Comparison of ENCODE assay signal across 1 cellular context in the genomic region with DNA sequence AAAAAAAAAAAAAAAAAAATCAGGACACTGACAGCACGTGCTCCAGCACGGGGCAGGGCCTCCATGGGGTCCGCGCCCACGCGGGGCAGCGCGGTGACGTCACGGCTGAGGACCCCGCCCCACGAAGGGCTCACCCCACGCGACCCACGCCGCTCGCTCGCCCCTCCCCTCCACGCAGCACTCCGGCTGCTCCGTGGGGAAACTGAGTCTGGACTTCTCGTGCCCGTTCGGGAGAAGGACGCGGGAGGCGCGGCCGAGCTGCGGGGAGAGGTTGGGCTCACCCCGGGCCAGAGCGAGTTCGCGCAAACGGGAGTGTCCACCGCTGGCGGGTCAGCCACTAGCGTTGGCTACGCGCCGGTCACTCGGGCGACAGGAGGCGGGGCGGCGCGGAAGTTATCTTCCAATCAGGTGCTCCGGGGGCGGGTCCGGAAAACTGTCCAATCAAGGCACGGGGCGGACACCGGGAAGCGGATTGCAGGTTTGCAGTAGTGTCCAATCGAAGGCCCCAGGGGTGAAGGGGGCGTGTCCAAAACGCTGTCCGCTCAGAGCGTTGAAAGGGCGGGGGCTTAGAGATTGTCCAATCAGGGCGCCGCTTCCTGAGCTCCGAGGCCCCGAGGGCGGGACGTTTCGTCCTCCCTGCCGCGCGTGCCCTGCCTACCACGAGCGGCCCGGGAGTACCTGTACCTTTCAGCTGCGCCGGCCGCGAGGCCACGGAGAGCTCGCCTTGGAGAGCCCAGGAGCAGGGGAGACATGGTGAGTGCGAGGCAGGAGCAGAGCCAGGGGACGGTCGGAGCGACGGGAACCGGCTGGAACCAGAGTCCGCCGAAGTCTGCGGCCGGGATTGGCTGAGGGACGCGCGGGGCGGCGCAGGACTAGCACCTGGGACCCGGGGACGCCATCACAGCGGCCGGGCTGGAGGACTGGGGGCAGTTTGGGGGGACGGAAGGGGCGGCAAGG.
TF ChIP-seq lines count a peak whose summit lies in the region.

ZNF57 (plus strand) TSS at position 633 of the 957 bp plus-strand sequence; CDS start at position 751, 118 bp downstream.

TF ChIP-seq in K562, 482 proteins besides CTCF, POLR2A, EP300 and RAD21 (continued from another document and continues in another):
- TF ChIP-seq CEBPG (CRISPR knock-in tag; IDR thresholded peaks at IDR 0.05) (peak; percentile 35), CEBPG (tag; conservative IDR thresholded peaks at IDR 0.05 in 1 of 2, IDR thresholded peaks at IDR 0.05 in 1 of 2) (no peak), ASH1L (IDR thresholded peaks at IDR 0.05; ENCODE audit: borderline replicate concordance, low read depth, partially characterized antibody) (peak; percentile 74), THRAP3 (IDR thresholded peaks at IDR 0.05; ENCODE audit: borderline replicate concordance) (no peak), STAT5A (IDR thresholded peaks at IDR 0.05; ENCODE audit: borderline replicate concordance, low read length) (no peak), FOXA3 (CRISPR knock-in tag; conservative IDR thresholded peaks at IDR 0.05 in 1 of 2, IDR thresholded peaks at IDR 0.05 in 1 of 2) (peak in 1 of 2 experiments; percentile 63; a peak in 1 of 4 replicates), L3MBTL2 (IDR thresholded peaks at IDR 0.05) (peak; percentile 88), THRA (IDR thresholded peaks at IDR 0.05) (no peak), NFIC (IDR thresholded peaks at IDR 0.05) (peak; percentile 76), FOXJ2 (tag; IDR thresholded peaks at IDR 0.05) (no peak), RBFOX2 (IDR thresholded peaks at IDR 0.05; ENCODE audit: low read depth, low read length) (peak; percentile 85), NR2C1 (IDR thresholded peaks at IDR 0.05) (no peak), NR2C1 (tag; IDR thresholded peaks at IDR 0.05) (no peak), ZNF121 (CRISPR knock-in tag; conservative IDR thresholded peaks at IDR 0.05) (0 out of 2 replicates have a peak, but pooled peaks have one; percentile 18), TAF9B (IDR thresholded peaks at IDR 0.05; ENCODE audit: partially characterized antibody) (no peak), MIER1 (IDR thresholded peaks at IDR 0.05; ENCODE audit: low read depth) (no peak), NFIX (CRISPR knock-in tag; IDR thresholded peaks at IDR 0.05; ENCODE audit: low read depth) (no peak), ZBED1 (IDR thresholded peaks at IDR 0.05) (no peak), PKNOX1 (IDR thresholded peaks at IDR 0.05) (peak; percentile 88), HNRNPK (IDR thresholded peaks at IDR 0.05; ENCODE audit: low read depth, low read length, poor library complexity, severe bottlenecking) (no peak), SIRT6 (IDR thresholded peaks at IDR 0.05; ENCODE audit: low read depth, low read length) (no peak), ZNF707 (CRISPR knock-in tag; conservative IDR thresholded peaks at IDR 0.05) (no peak), RFX5 (IDR thresholded peaks at IDR 0.05; ENCODE audit: low read depth, low read length) (no peak), JUNB (CRISPR knock-in tag; conservative IDR thresholded peaks at IDR 0.05) (0 out of 2 replicates have a peak, but pooled peaks have one; percentile 8), CBFA2T3 (IDR thresholded peaks at IDR 0.05) (no peak), NFRKB (IDR thresholded peaks at IDR 0.05; ENCODE audit: low read depth) (no peak), SMAD2 (IDR thresholded peaks at IDR 0.05; ENCODE audit: low read depth, low read length) (no peak), EZH2 (IDR thresholded peaks at IDR 0.05; ENCODE audit: borderline replicate concordance, low read depth, low read length) (no peak), ZNF79 (CRISPR knock-in tag; IDR thresholded peaks at IDR 0.05; ENCODE audit: low read depth) (no peak), FOS (IDR thresholded peaks at IDR 0.05; ENCODE audit: extremely low read depth, insufficient read length) (peak; percentile 84), PRDM10 (IDR thresholded peaks at IDR 0.05; ENCODE audit: partially characterized antibody) (peak; percentile 16), ELF1 (tag; IDR thresholded peaks at IDR 0.05) (peak; percentile 43; the same call in 1 of the 2 replicates), ZC3H11A (IDR thresholded peaks at IDR 0.05; ENCODE audit: low read depth, low read length) (no peak), KAT8 (IDR thresholded peaks at IDR 0.05; ENCODE audit: low read depth) (no peak), EWSR1 (IDR thresholded peaks at IDR 0.05; ENCODE audit: borderline replicate concordance, low read depth, partially characterized antibody) (no peak), ARID3B (CRISPR knock-in tag; IDR thresholded peaks at IDR 0.05; ENCODE audit: borderline replicate concordance) (no peak), ZNF507 (tag; conservative IDR thresholded peaks at IDR 0.05) (no peak), SETDB1 (IDR thresholded peaks at IDR 0.05; ENCODE audit: low read length) (no peak), RBM14 (IDR thresholded peaks at IDR 0.05; ENCODE audit: borderline replicate concordance, insufficient read depth, low read depth, low read length) (no peak)
- TF ChIP-seq, protein P1, sequence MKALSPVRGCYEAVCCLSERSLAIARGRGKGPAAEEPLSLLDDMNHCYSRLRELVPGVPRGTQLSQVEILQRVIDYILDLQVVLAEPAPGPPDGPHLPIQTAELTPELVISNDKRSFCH (CRISPR knock-in tag; IDR thresholded peaks at IDR 0.05) = no peak
- TF ChIP-seq, protein P1 (tag; IDR thresholded peaks at IDR 0.05) = no peak
- TF ChIP-seq, protein P2, sequence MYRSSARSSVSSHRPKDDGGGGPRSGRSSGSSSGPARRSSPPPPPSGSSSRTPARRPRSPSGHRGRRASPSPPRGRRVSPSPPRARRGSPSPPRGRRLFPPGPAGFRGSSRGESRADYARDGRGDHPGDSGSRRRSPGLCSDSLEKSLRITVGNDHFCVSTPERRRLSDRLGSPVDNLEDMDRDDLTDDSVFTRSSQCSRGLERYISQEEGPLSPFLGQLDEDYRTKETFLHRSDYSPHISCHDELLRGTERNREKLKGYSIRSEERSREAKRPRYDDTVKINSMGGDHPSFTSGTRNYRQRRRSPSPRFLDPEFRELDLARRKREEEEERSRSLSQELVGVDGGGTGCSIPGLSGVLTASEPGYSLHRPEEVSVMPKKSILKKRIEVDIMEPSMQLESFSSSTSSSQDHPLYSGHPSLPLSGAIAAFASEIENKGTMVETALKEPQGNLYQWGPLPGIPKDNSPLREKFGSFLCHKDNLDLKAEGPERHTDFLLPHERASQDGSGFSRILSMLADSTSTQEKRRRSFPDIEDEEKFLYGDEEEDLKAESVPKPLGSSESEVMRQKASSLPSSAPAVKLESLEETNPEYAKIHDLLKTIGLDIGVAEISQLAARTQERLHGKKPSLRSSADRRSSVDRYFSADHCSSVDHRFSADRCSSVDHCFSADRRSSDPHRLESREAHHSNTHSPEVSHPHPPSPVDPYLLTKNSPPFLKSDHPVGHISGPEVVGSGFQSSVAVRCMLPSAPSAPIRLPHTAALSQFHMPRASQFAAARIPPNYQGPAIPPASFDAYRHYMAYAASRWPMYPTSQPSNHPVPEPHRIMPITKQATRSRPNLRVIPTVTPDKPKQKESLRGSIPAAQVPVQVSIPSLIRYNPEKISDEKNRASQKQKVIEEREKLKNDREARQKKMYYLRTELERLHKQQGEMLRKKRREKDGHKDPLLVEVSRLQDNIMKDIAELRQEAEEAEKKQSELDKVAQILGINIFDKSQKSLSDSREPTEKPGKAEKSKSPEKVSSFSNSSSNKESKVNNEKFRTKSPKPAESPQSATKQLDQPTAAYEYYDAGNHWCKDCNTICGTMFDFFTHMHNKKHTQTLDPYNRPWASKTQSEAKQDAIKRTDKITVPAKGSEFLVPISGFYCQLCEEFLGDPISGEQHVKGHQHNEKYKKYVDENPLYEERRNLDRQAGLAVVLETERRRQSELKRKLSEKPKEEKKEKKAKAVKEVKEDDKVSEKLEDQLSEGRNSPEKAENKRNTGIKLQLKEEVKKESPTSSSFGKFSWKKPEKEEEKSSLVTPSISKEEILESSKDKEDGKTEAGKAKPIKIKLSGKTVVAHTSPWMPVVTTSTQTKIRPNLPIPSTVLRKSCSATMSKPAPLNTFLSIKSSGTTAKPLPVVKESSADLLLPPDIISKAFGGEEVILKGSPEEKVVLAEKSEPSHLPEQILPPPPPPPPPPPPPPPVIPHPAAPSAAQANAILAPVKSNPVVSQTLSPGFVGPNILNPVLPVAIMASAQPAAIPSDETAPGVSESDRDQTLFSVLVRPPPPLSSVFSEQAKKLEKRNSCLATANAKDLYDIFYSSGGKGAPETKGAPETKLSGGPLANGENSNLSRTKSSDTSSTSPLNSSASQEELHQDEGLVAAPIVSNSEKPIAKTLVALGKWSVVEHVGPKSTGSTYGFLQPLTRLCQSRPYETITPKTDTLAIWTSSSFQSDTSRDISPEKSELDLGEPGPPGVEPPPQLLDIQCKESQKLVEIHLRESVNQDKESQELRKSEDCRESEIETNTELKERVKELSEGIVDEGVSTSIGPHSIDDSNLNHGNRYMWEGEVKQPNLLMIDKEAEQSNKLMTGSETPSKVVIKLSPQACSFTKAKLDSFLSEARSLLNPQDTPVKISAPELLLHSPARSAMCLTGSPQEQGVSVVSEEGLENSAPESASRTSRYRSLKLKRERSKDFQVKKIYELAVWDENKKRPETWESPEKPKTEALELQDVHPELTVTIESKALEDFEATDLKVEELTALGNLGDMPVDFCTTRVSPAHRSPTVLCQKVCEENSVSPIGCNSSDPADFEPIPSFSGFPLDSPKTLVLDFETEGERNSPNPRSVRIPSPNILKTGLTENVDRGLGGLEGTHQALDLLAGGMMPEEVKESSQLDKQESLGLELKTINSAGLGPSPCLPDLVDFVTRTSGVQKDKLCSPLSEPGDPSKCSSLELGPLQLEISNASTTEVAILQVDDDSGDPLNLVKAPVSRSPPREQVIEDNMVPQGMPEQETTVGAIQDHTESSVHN (IDR thresholded peaks at IDR 0.05; ENCODE audit: borderline replicate concordance in 1 of 2, low read depth in 1 of 2) = no peak
